In genomic region chr18:11845653-11846052, GRCh38 we compare ENCODE assay signal across 22 cellular contexts. TPM values are rescaled to one million over a fixed set of nuclear protein-coding genes. Genes with fewer than 3 reads are reported as not detected.
DNase-seq lines count a peak whose midpoint lies in the region; ATAC-seq, FAIRE-seq and TF ChIP-seq lines count a peak whose summit lies in the region.
"Had no signal": no experiment of that assay in that cellular context is flagged by ENCODE, and none has a peak within 500 bp of the region (broad histone marks: within the 10 kb centered on the region; RNA-seq: fewer than 3 reads in every experiment).

No MANE protein-coding gene starts in this region.

- H3K27ac Mint-ChIP-seq in endodermal cell = no peak overlapping the region
- H3K27ac Mint-ChIP-seq in activated naive CD8-positive, alpha-beta T cell treated with anti-CD3 and anti-CD28 coated beads, Interleukin-2, amount 50 U/mL, for 24 hours = no peak overlapping the region
- H3K27ac Mint-ChIP-seq: CD14-positive monocyte, HFFc6 had no signal

- H4K91ac ChIP-seq in IMR-90 (ENCODE audit: insufficient read depth, low read depth, low read length) = no peak overlapping the region

- no peak overlapping the region for H2BK20ac ChIP-seq in IMR-90 (ENCODE audit: low read depth, low read length)

- in situ Hi-C loops in HepG2 (cut with HindIII; ENCODE audit: extremely low pct_ligation_motif_present, low pct_unique_long_range_greater_than_20kb) (no loop called here), IMR-90 (cut with MboI; ENCODE audit: low sequenced_read_pairs) (no loop called here)

- H4K8ac ChIP-seq in IMR-90 (ENCODE audit: low read depth in 2 of 2, low read length in 2 of 2) = no peak overlapping the region

- no peak overlapping the region for H2AK9ac ChIP-seq in IMR-90 (replicated peaks; ENCODE audit: low read depth, low read length, poor library complexity)

- H4K5ac ChIP-seq in IMR-90 (ENCODE audit: low read depth, low read length) = no peak overlapping the region

- no peak overlapping the region for H2BK15ac ChIP-seq in IMR-90 (ENCODE audit: low read depth, low read length)

- FAIRE-seq in HepG2 (lab: Jason Lieb, UNC) = no peak
- FAIRE-seq: GM12878, GM18507 had no signal

- TF ChIP-seq POLR2A in HepG2 (IDR thresholded peaks at IDR 0.05; ENCODE audit: insufficient read depth in 1 of 2, low read depth in 2 of 2, low read length in 2 of 2) (no peak), right lobe of liver (IDR thresholded peaks at IDR 0.05) (no peak), IMR-90 (IDR thresholded peaks at IDR 0.05; ENCODE audit: low read depth, low read length) (no peak)

- TF ChIP-seq RAD21 in HepG2 (CRISPR knock-in tag; IDR thresholded peaks at IDR 0.05) = no peak
- no peak for TF ChIP-seq RAD21 in IMR-90 (IDR thresholded peaks at IDR 0.05; ENCODE audit: low read length)

- H3K4me1 ChIP-seq in HepG2 (ENCODE audit: insufficient read depth, low read length) = peaks cover 32% of the 10 kb centered on the region
- H3K4me1 ChIP-seq in right lobe of liver = no peaks in the 10 kb centered on the region
- peaks cover 6% of the 10 kb centered on the region for H3K4me1 ChIP-seq in IMR-90 (ENCODE audit: control insufficient read depth, insufficient read depth, low read length)
- peaks cover 6% of the 10 kb centered on the region for H3K4me1 ChIP-seq in endodermal cell (ENCODE audit: control insufficient read depth, insufficient read depth, low read length)
- H3K4me1 ChIP-seq: BE2C had no signal

- H3K14ac ChIP-seq in IMR-90 (replicated peaks; ENCODE audit: low read depth, low read length) = no peak overlapping the region

- no peaks in the 10 kb centered on the region for H3K36me3 ChIP-seq in HepG2 (replicated peaks in 1 of 2; ENCODE audit: control insufficient read depth in 1 of 2, insufficient read depth in 2 of 2, low read length in 2 of 2)
- no peaks in the 10 kb centered on the region for H3K36me3 ChIP-seq in right lobe of liver
- no peaks in the 10 kb centered on the region for H3K36me3 ChIP-seq in IMR-90 (ENCODE audit: control insufficient read depth, insufficient read depth, low read length)
- peaks cover 3% of the 10 kb centered on the region for H3K36me3 ChIP-seq in endodermal cell (ENCODE audit: control insufficient read depth, insufficient read depth, low read length)
- H3K36me3 ChIP-seq: BE2C, HAP-1 had no signal

- WGBS in HepG2 (ENCODE audit: low lambda C conversion rate) = 64% methylated on average over 4 of the region's 4 CpGs
- 77% methylated on average over 4 of the region's 4 CpGs for WGBS in right lobe of liver (ENCODE audit: insufficient coverage, low coverage, low lambda C conversion rate, missing lambda C conversion rate)
- WGBS in IMR-90 (ENCODE audit: extremely low coverage in 2 of 2, insufficient read length in 1 of 2), 2 experiments = no CpG with 5 or more reads among the region's 4 CpGs
- WGBS in endodermal cell (ENCODE audit: insufficient coverage in 1 of 2, insufficient read length in 1 of 2), 2 experiments = 90 to 92% methylated on average over 2 to 4 of the region's 4 CpGs

- H2AFZ ChIP-seq in HepG2 (ENCODE audit: low read length) = no peak overlapping the region
- H2AFZ ChIP-seq in IMR-90 (replicated peaks; ENCODE audit: low read length, poor library complexity) = no peak overlapping the region
- H2AFZ ChIP-seq: GM23248 had no signal

- TF ChIP-seq EP300 in HepG2 (IDR thresholded peaks at IDR 0.05; ENCODE audit: low read depth in 2 of 2, low read length in 2 of 2) (no peak), HepG2 (CRISPR knock-in tag; IDR thresholded peaks at IDR 0.05; ENCODE audit: borderline replicate concordance) (no peak)

- no peaks in the 10 kb centered on the region; a peak in 1 of 5 replicates for H3K27me3 ChIP-seq in HepG2 (ENCODE audit: control insufficient read depth in 1 of 2, insufficient read depth in 2 of 2, low read length in 2 of 2)
- no peaks in the 10 kb centered on the region for H3K27me3 ChIP-seq in right lobe of liver
- H3K27me3 ChIP-seq in IMR-90 (ENCODE audit: control insufficient read depth, insufficient read depth, low read length) = no peaks in the 10 kb centered on the region
- no peaks in the 10 kb centered on the region for H3K27me3 ChIP-seq in endodermal cell (ENCODE audit: control insufficient read depth, insufficient read depth, low read length, poor library complexity, severe bottlenecking)
- H3K27me3 ChIP-seq: BE2C had no signal

- H2BK120ac ChIP-seq in IMR-90 (ENCODE audit: low read depth, low read length) = no peak overlapping the region

- no peak overlapping the region for H3K56ac ChIP-seq in IMR-90 (ENCODE audit: extremely low read depth, insufficient read depth, low read length)

- H3K9ac ChIP-seq in HepG2 (ENCODE audit: insufficient read depth, low read depth, low read length) (no peak overlapping the region), IMR-90 (ENCODE audit: low read depth, low read length) (no peak overlapping the region), endodermal cell (ENCODE audit: extremely low read depth, low read length, poor library complexity, severe bottlenecking) (no peak overlapping the region)
- H3K9ac ChIP-seq: GM23248 had no signal

- BruUV-seq in HepG2 (replicated peaks; lab: Mats Ljungman, UMichigan) (no TSS peak), IMR-90 (replicated peaks; lab: Mats Ljungman, UMichigan) (no TSS peak)

- no peaks in the 10 kb centered on the region for H3K9me3 Mint-ChIP-seq in endodermal cell
- no peaks in the 10 kb centered on the region for H3K9me3 Mint-ChIP-seq in activated naive CD8-positive, alpha-beta T cell treated with anti-CD3 and anti-CD28 coated beads, Interleukin-2, amount 50 U/mL, for 24 hours
- H3K9me3 Mint-ChIP-seq: CD8-positive, alpha-beta memory T cell; HFFc6 had no signal

- H3K4me2 ChIP-seq in HepG2 (ENCODE audit: low read depth, low read length) (no peak overlapping the region), IMR-90 (ENCODE audit: low read depth, low read length) (no peak overlapping the region)

- TF ChIP-seq CTCF in HepG2 (CRISPR knock-in tag; IDR thresholded peaks at IDR 0.05) (no peak), right lobe of liver (IDR thresholded peaks at IDR 0.05) (no peak), IMR-90 (conservative IDR thresholded peaks at IDR 0.05; ENCODE audit: low read depth, low read length) (no peak), endodermal cell (conservative IDR thresholded peaks at IDR 0.05) (no peak)

- no peak overlapping the region for H3K4me3 Mint-ChIP-seq in endodermal cell
- no peak overlapping the region for H3K4me3 Mint-ChIP-seq in activated naive CD8-positive, alpha-beta T cell treated with anti-CD3 and anti-CD28 coated beads, Interleukin-2, amount 50 U/mL, for 24 hours
- H3K4me3 Mint-ChIP-seq: CD14-positive monocyte, HFFc6 had no signal

- H3K4ac ChIP-seq in IMR-90 (ENCODE audit: low read depth, low read length) = no peak overlapping the region

- dilution Hi-C loops in IMR-90 (cut with HindIII; ENCODE audit: low sequenced_read_pairs, unreplicated experiment) = no loop called here

- H3K27me3 Mint-ChIP-seq in endodermal cell (ENCODE audit: insufficient read depth) = no peaks in the 10 kb centered on the region
- no peaks in the 10 kb centered on the region for H3K27me3 Mint-ChIP-seq in activated naive CD8-positive, alpha-beta T cell treated with anti-CD3 and anti-CD28 coated beads, Interleukin-2, amount 50 U/mL, for 24 hours

- H3K4me3 ChIP-seq in HepG2 (replicated peaks in 1 of 3; ENCODE audit: insufficient read depth in 1 of 3, low read depth in 2 of 3, low read length in 3 of 3) = no peak overlapping the region
- no peak overlapping the region for H3K4me3 ChIP-seq in right lobe of liver
- no peak overlapping the region for H3K4me3 ChIP-seq in IMR-90 (ENCODE audit: insufficient read depth, low read depth, low read length)
- H3K4me3 ChIP-seq in endodermal cell (ENCODE audit: low read length) = no peak overlapping the region
- H3K4me3 ChIP-seq: GM12878, GM23248, HAP-1 had no signal

- H3K4me1 Mint-ChIP-seq in endodermal cell = peaks cover 19% of the 10 kb centered on the region
- peaks cover 20% of the 10 kb centered on the region for H3K4me1 Mint-ChIP-seq in activated naive CD8-positive, alpha-beta T cell treated with anti-CD3 and anti-CD28 coated beads, Interleukin-2, amount 50 U/mL, for 24 hours

- 0 out of 4 replicates have a peak, but pooled peaks cover 0 to 5% of the 10 kb centered on the region in 2 experiments for H3K79me1 ChIP-seq in IMR-90 (ENCODE audit: low read depth in 1 of 2, low read length in 2 of 2)

- H4K20me1 ChIP-seq in HepG2 (ENCODE audit: insufficient read depth, low read length) = no peaks in the 10 kb centered on the region
- no peaks in the 10 kb centered on the region for H4K20me1 ChIP-seq in IMR-90 (ENCODE audit: insufficient read depth, low read length)

- H2AK5ac ChIP-seq in IMR-90 (ENCODE audit: low read depth, low read length) = no peak overlapping the region

- DNase-seq in HepG2 (ENCODE audit: low spot score) (no peak), right lobe of liver (no peak), IMR-90 (no peak), endodermal cell (peak; percentile 17), NCI-H1694 (lab: John Stamatoyannopoulos, UW) (no peak), middle frontal gyrus (ENCODE audit: extremely low spot score, low spot score) (no peak)
- no peak for DNase-seq in activated naive CD8-positive, alpha-beta T cell treated with anti-CD3 and anti-CD28 coated beads, Interleukin-2, amount 50 U/mL, for 24 hours
- DNase-seq: 8988T; BE2C; Calu3; CD8-positive, alpha-beta memory T cell; DMS 273 treated with DMSO at 0.1 percent for 48 hours; DMS79; GM23248; HFFc6; KG1 had no signal

- no peak for ATAC-seq in HepG2
- no peak for ATAC-seq in right lobe of liver
- no peak for ATAC-seq in IMR-90 (ENCODE audit: low read depth)
- ATAC-seq in activated naive CD8-positive, alpha-beta T cell treated with anti-CD3 and anti-CD28 coated beads, Interleukin-2, amount 50 U/mL, for 24 hours = no peak
- ATAC-seq in HG02763 (IDR thresholded peaks at IDR 0.05; ENCODE audit: unreplicated experiment) = no peak
- ATAC-seq: GM12878 had no signal

- POLR2A ChIA-PET in HepG2 (lab: Yijun Ruan, JAX) (no interaction called here), IMR-90 (lab: Charles Lee; ENCODE audit: unreplicated experiment) (no interaction called here)

- no peak overlapping the region for H2BK5ac ChIP-seq in IMR-90 (ENCODE audit: low read depth, low read length, poor library complexity, severe bottlenecking)

- H3K79me2 ChIP-seq in HepG2 (ENCODE audit: insufficient read depth, low read length) = no peaks in the 10 kb centered on the region

- CTCF ChIA-PET in HepG2 (lab: Yijun Ruan, JAX; ENCODE audit: low intra/inter-chr PET ratio, low total read pairs) (no interaction called here), IMR-90 (lab: Yijun Ruan, JAX) (interaction anchor here (1.2 kb wide), 1 partner anchor 11 kb away, joined by 3 read pairs; no protein-coding TSS in a partner anchor)

- no peaks in the 10 kb centered on the region for H3K9me3 ChIP-seq in HepG2 (ENCODE audit: low read length)
- H3K9me3 ChIP-seq in right lobe of liver = no peaks in the 10 kb centered on the region
- H3K9me3 ChIP-seq in IMR-90 (ENCODE audit: control insufficient read depth, insufficient read depth, low read length) = no peaks in the 10 kb centered on the region
- H3K9me3 ChIP-seq in endodermal cell (ENCODE audit: control insufficient read depth, low read length) = no peaks in the 10 kb centered on the region
- H3K9me3 ChIP-seq: BE2C, HAP-1 had no signal

- intact Hi-C loops in HepG2 (cut with micrococcal nuclease; ENCODE audit: unreplicated experiment) (no loop called here), right lobe of liver (cut with DNase I) (no loop called here), IMR-90 (cut with micrococcal nuclease) (no loop called here)

- H3K27ac ChIP-seq in HepG2 (ENCODE audit: extremely low read length, insufficient read depth, low read length) = no peak overlapping the region
- no peak overlapping the region for H3K27ac ChIP-seq in right lobe of liver
- no peak overlapping the region for H3K27ac ChIP-seq in IMR-90 (ENCODE audit: insufficient read depth, low read length)
- no peak overlapping the region for H3K27ac ChIP-seq in endodermal cell (ENCODE audit: low read depth, low read length)
- H3K27ac ChIP-seq: GM23248, HL-60 had no signal

- no peak overlapping the region for H3K18ac ChIP-seq in IMR-90 (ENCODE audit: low read depth, low read length)

- no peaks in the 10 kb centered on the region for H3K36me3 Mint-ChIP-seq in endodermal cell (ENCODE audit: low read depth)
- H3K36me3 Mint-ChIP-seq in activated naive CD8-positive, alpha-beta T cell treated with anti-CD3 and anti-CD28 coated beads, Interleukin-2, amount 50 U/mL, for 24 hours (ENCODE audit: low read depth) = no peaks in the 10 kb centered on the region
- H3K36me3 Mint-ChIP-seq: CD14-positive monocyte had no signal

- H3K9me1 ChIP-seq in IMR-90 (ENCODE audit: insufficient read depth, low read length) = no peaks in the 10 kb centered on the region

- no peak overlapping the region for H3K23ac ChIP-seq in IMR-90 (ENCODE audit: low read depth, low read length)

RNA-seq across cellular contexts. Expression of gene CHMP1B, which starts 5.6 kb away (rescaled TPM):
- 18.8 and 24.0 TPM in 2 replicates for total RNA-seq in HepG2 (2016; rRNA removed; fragmentation: Illumina TruSeq; extraction: Trizol)
- total RNA-seq in HepG2 (2016; cell fraction: cytosol; rRNA removed; fragmentation: Illumina TruSeq; extraction: Trizol; ENCODE audit: low read depth) = 4.1 TPM in 2 replicates
- total RNA-seq in HepG2 (2016; cell fraction: insoluble cytoplasmic fraction; rRNA removed; fragmentation: Illumina TruSeq; extraction: Trizol) = 18.9 and 22.7 TPM in 2 replicates
- 8.7 and 9.1 TPM in 2 replicates for total RNA-seq in HepG2 (2016; cell fraction: membrane; rRNA removed; fragmentation: Illumina TruSeq; extraction: Trizol)
- 15.1 and 15.2 TPM in 2 replicates for total RNA-seq in HepG2 (2016; cell fraction: nucleus; rRNA removed; fragmentation: Illumina TruSeq; extraction: Trizol)
- 19.1 and 20.2 TPM in 2 replicates for polyA plus RNA-seq in HepG2 (2011; rRNA removed)
- 19.1 and 22.1 TPM in 2 replicates for polyA plus RNA-seq in HepG2 (2011; cell fraction: cytosol; rRNA removed)
- polyA plus RNA-seq in HepG2 (2011; cell fraction: nucleus; rRNA removed) = 6.4 and 8.0 TPM in 2 replicates
- polyA plus RNA-seq in HepG2 (2012) = 23.0 and 26.4 TPM in 2 replicates
- polyA plus RNA-seq in HepG2 (2016; cell fraction: cytosol; fragmentation: Illumina TruSeq; extraction: Trizol; ENCODE audit: low read depth) = 2.7 and 2.9 TPM in 2 replicates
- 29.6 and 30.5 TPM in 2 replicates for polyA plus RNA-seq in HepG2 (2016; cell fraction: insoluble cytoplasmic fraction; fragmentation: Illumina TruSeq; extraction: Trizol; ENCODE audit: low read depth)
- 5.7 and 6.2 TPM in 2 replicates for polyA plus RNA-seq in HepG2 (2016; cell fraction: membrane; fragmentation: Illumina TruSeq; extraction: Trizol; ENCODE audit: low read depth)
- polyA plus RNA-seq in HepG2 (2016; cell fraction: nucleus; fragmentation: Illumina TruSeq; extraction: Trizol; ENCODE audit: insufficient read depth, low read depth) = 21.5 and 22.8 TPM in 2 replicates
- polyA minus RNA-seq in HepG2 (2011; rRNA and poly(A)+ RNA removed; ENCODE audit: low replicate concordance) = 15.1 and 30.4 TPM in 2 replicates
- 11.8 and 14.1 TPM in 2 replicates for polyA minus RNA-seq in HepG2 (2011; cell fraction: cytosol; rRNA and poly(A)+ RNA removed)
- polyA minus RNA-seq in HepG2 (2011; cell fraction: nucleus; rRNA and poly(A)+ RNA removed) = 12.7 and 15.6 TPM in 2 replicates
- 10 to 100 TPM; 13.5 to 22.4 (median 18.2) TPM for total RNA-seq in right lobe of liver
- 39.4 and 69.7 TPM in 2 replicates for total RNA-seq in IMR-90 (2012; rRNA removed)
- 21.1 and 26.9 TPM in 2 replicates for polyA plus RNA-seq in IMR-90 (2012; rRNA removed)
- polyA plus RNA-seq in IMR-90 (2012; cell fraction: cytosol; rRNA removed) = 41.2 and 44.8 TPM in 2 replicates
- polyA plus RNA-seq in IMR-90 (2012; cell fraction: nucleus; rRNA removed; ENCODE audit: low replicate concordance) = 30.2 and 81.9 TPM in 2 replicates
- total RNA-seq in endodermal cell = 10 to 100 TPM; 35.3 to 35.8 TPM
- 37.6 TPM for polyA plus RNA-seq in endodermal cell (2013, experiment 1 of 2)
- 35.4 TPM for polyA plus RNA-seq in endodermal cell (2013, experiment 2 of 2)
